In genomic region chr22:20299736-20300136, GRCh38 we compare ENCODE assay signal across 8 cellular contexts. TPM values are rescaled to one million over a fixed set of nuclear protein-coding genes. Genes with fewer than 3 reads are reported as not detected.
DNase-seq lines count a peak whose midpoint lies in the region; ATAC-seq and TF ChIP-seq lines count a peak whose summit lies in the region.

No MANE protein-coding gene starts in this region.

- no peaks in the 10 kb centered on the region for H3K36me3 ChIP-seq in mesenchymal stem cell (ENCODE audit: control insufficient read depth in 1 of 2, insufficient read depth in 2 of 2, low read depth in 1 of 2, low read length in 2 of 2)

- H3K27ac ChIP-seq in mesenchymal stem cell (ENCODE audit: low read length, poor library complexity, severe bottlenecking): no peak overlapping the region

- no peak for TF ChIP-seq CTCF in cardiac fibroblast (IDR thresholded peaks at IDR 0.05; ENCODE audit: low read depth, low read length)

- H2AFZ ChIP-seq in mesenchymal stem cell (ENCODE audit: low read depth, low read length): no peak overlapping the region

- H3K18ac ChIP-seq in mesenchymal stem cell (ENCODE audit: low read depth in 1 of 2, low read length in 2 of 2): no peak overlapping the region

- peaks cover 47 to 70% of the 10 kb centered on the region in 2 experiments for H3K27me3 ChIP-seq in mesenchymal stem cell (ENCODE audit: control insufficient read depth in 1 of 2, insufficient read depth in 1 of 2, low read length in 2 of 2)

- no peak overlapping the region for H3K9ac ChIP-seq in mesenchymal stem cell (ENCODE audit: low read length)

- peaks cover 15% of the 10 kb centered on the region for H3K4me1 ChIP-seq in mesenchymal stem cell (ENCODE audit: control insufficient read depth, insufficient read depth, low read depth, low read length)

- H3K23ac ChIP-seq in mesenchymal stem cell (ENCODE audit: low read length in 2 of 2): no peak overlapping the region

- ATAC-seq in HG03565 (IDR thresholded peaks at IDR 0.05; ENCODE audit: unreplicated experiment) (no peak), HG03097 (IDR thresholded peaks at IDR 0.05; ENCODE audit: low FRiP score, unreplicated experiment) (no peak)

- peak overlapping the region; percentile 98 for H3K4me2 ChIP-seq in mesenchymal stem cell (ENCODE audit: low read length, poor library complexity, severe bottlenecking)

- no peak overlapping the region for H2AK5ac ChIP-seq in mesenchymal stem cell (ENCODE audit: low read length, severe bottlenecking)

- no peaks in the 10 kb centered on the region for H3K9me3 ChIP-seq in mesenchymal stem cell (ENCODE audit: control insufficient read depth, low read length)

- H4K91ac ChIP-seq in mesenchymal stem cell (ENCODE audit: low read length): no peak overlapping the region

- H3K4me3 ChIP-seq in cardiac fibroblast (replicated peaks in 1 of 2; ENCODE audit: low read depth in 2 of 2, low read length in 2 of 2) (peak overlapping the region; percentile 38 to 45), mesenchymal stem cell (ENCODE audit: insufficient read depth in 1 of 2, low read depth in 1 of 2, low read length in 2 of 2) (peak overlapping the region; percentile 59 to 68)

- whole genome bisulfite sequencing in mesenchymal stem cell: 1% methylated on average over 54 of the region's 54 CpGs

- no peak overlapping the region for H4K8ac ChIP-seq in mesenchymal stem cell (ENCODE audit: low read length)

- no peak overlapping the region for H2BK5ac ChIP-seq in mesenchymal stem cell (ENCODE audit: low read depth, low read length, poor library complexity, severe bottlenecking)

- H3K14ac ChIP-seq in mesenchymal stem cell (ENCODE audit: low read length in 2 of 2): no peak overlapping the region

- DNase-seq in NCI-H146 (lab: John Stamatoyannopoulos, UW) (peak; percentile 63), NCI-H146 treated with DMSO at 0.1 percent for 48 hours (lab: John Stamatoyannopoulos, UW; ENCODE audit: unreplicated experiment) (no peak), NCI-H2171 treated with DMSO at 0.1 percent for 48 hours (lab: John Stamatoyannopoulos, UW) (peak; percentile 56), cardiac fibroblast (ENCODE audit: low read depth in 2 of 2) (peak; percentile 19 to 23), mesenchymal stem cell (peak; percentile 10), KG1 (lab: John Stamatoyannopoulos, UW) (no peak)

- no peaks in the 10 kb centered on the region for H3K79me1 ChIP-seq in mesenchymal stem cell (replicated peaks; ENCODE audit: low read length, poor library complexity, severe bottlenecking)

- H3K4ac ChIP-seq in mesenchymal stem cell (ENCODE audit: low read depth in 1 of 2, low read length in 2 of 2): no peak overlapping the region

- no peak overlapping the region for H2BK15ac ChIP-seq in mesenchymal stem cell (ENCODE audit: low read depth, poor library complexity, severe bottlenecking)

- no peak overlapping the region for H2BK120ac ChIP-seq in mesenchymal stem cell (ENCODE audit: low read depth, low read length)

- H2BK12ac ChIP-seq in mesenchymal stem cell (ENCODE audit: low read length in 2 of 2): no peak overlapping the region

RNA-seq across cellular contexts. Expression of gene DGCR6L, which starts 20.1 kb away (rescaled TPM):
- 24.5 TPM for polyA plus RNA-seq in mesenchymal stem cell (2013, experiment 1 of 2)
- polyA plus RNA-seq in mesenchymal stem cell (2013, experiment 2 of 2): 24.9 TPM

RNA-seq across cellular contexts. Expression of gene RTN4R, which starts 31.6 kb away (rescaled TPM):
- 0.79 TPM for polyA plus RNA-seq in mesenchymal stem cell (2013, experiment 1 of 2)
- 0.93 TPM for polyA plus RNA-seq in mesenchymal stem cell (2013, experiment 2 of 2)

Comparison
In these comparisons a context has a peak if more than half of its experiments do, and no peak if none do; other contexts are left out.
1. DNase-seq: peak in NCI-H146 (single experiment), NCI-H2171 treated with DMSO at 0.1 percent for 48 hours (single experiment), cardiac fibroblast (2 of 2) and mesenchymal stem cell (single experiment); none in NCI-H146 treated with DMSO at 0.1 percent for 48 hours (single experiment) and KG1 (single experiment).